13 cellular contexts compared by ENCODE assay signal in the genomic region with DNA sequence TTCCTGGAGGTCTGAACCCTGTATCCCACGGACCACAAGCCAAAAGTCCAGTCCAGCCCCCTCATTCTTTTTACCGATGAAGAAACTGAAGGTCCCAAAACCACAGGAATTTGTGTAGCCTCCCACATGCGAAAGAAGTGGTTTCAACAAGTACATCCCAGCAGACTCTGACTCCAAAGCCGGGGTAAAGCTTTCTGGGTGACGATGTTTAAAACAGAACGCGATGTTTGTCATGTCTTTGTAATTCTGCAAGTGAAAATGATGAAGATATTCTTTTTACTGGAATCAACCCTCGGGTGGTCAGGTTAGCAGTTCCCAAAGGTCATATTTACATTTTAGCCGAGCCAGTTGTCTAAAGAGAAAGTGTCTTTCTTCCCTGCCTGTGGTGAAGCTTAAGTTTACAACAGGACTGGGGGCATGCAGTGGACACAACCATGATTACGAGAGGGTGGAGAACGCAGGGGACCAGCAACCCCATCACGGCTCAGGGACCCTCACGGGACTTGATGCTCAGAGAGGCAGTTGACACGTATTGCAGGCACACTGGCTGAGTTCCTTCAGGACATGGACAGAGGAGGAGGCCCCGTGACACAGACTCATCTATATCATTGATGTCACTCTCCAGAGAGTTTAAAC. TPM values are rescaled to one million over a fixed set of nuclear protein-coding genes. Genes with fewer than 3 reads are reported as not detected.
DNase-seq lines count a peak whose midpoint lies in the region; ATAC-seq and FAIRE-seq lines count a peak whose summit lies in the region.
"Had no signal": no experiment of that assay in that cellular context is flagged by ENCODE, and none has a peak within 500 bp of the region (broad histone marks: within the 10 kb centered on the region; RNA-seq: fewer than 3 reads in every experiment).

No MANE protein-coding gene starts in this region.

- H4K20me1 ChIP-seq in BLaER1 treated with 17β-estradiol and CSF1 and Interleukin-3, amounts not matched to agents 10 nM and 100 nM: no peaks in the 10 kb centered on the region

- no peaks in the 10 kb centered on the region for H3K36me3 ChIP-seq in BLaER1 treated with 17β-estradiol and CSF1 and Interleukin-3, amounts not matched to agents 10 nM and 100 nM
- no peaks in the 10 kb centered on the region for H3K36me3 ChIP-seq in SJSA1
- no peaks in the 10 kb centered on the region for H3K36me3 ChIP-seq in CD8-positive, alpha-beta memory T cell (ENCODE audit: insufficient read depth, low read length)

- no peak for DNase-seq in GM19239 (ENCODE audit: insufficient read length, low spot score)
- peak in 1 of 2 experiments; percentile 60 for DNase-seq in SJSA1 (ENCODE audit: low read depth in 1 of 2, low spot score in 2 of 2)
- DNase-seq in glomerular visceral epithelial cell (ENCODE audit: extremely low spot score): peak; percentile 28
- no peak for DNase-seq in CD8-positive, alpha-beta memory T cell
- no peak for DNase-seq in SW 1271 (lab: John Stamatoyannopoulos, UW)
- DNase-seq in NCI-H1105 (lab: John Stamatoyannopoulos, UW): no peak
- DNase-seq: cerebellar nuclear complex, DND-41, hypothalamus, nephron progenitor cell had no signal

- H3K27me3 ChIP-seq in BLaER1 treated with 17β-estradiol and CSF1 and Interleukin-3, amounts not matched to agents 10 nM and 100 nM: peaks cover 0 to 54% (median 0%) of the 10 kb centered on the region in 11 experiments; a peak in 4 of 22 replicates
- H3K27me3 ChIP-seq in SJSA1 (replicated peaks): no peaks in the 10 kb centered on the region; the same call in 1 of the 2 replicates
- no peaks in the 10 kb centered on the region for H3K27me3 ChIP-seq in CD8-positive, alpha-beta memory T cell (ENCODE audit: insufficient read depth, low read length, poor library complexity, severe bottlenecking)

- POLR2A ChIA-PET in CD8-positive, alpha-beta memory T cell (lab: Charles Lee): no interaction called here

- no peak for ATAC-seq in GM18511 (IDR thresholded peaks at IDR 0.05; ENCODE audit: unreplicated experiment)

- H3K27me3 Mint-ChIP-seq in CD8-positive, alpha-beta memory T cell: peaks cover 12 to 22% of the 10 kb centered on the region in 2 donors

- H3K27ac ChIP-seq in BLaER1 treated with 17β-estradiol and CSF1 and Interleukin-3, amounts not matched to agents 10 nM and 100 nM: peak overlapping the region; percentile 40 to 95 (median 86); a peak in 21 of 22 replicates
- no peak overlapping the region for H3K27ac ChIP-seq in SJSA1
- no peak overlapping the region for H3K27ac ChIP-seq in CD8-positive, alpha-beta memory T cell (ENCODE audit: low read depth, low read length)

- peak overlapping the region in 10 of 11 experiments; percentile 7 to 80 (median 70); a peak in 21 of 22 replicates for H3K9ac ChIP-seq in BLaER1 treated with 17β-estradiol and CSF1 and Interleukin-3, amounts not matched to agents 10 nM and 100 nM

- peaks cover 4 to 6% (median 4%) of the 10 kb centered on the region in 3 donors for H3K4me1 Mint-ChIP-seq in CD8-positive, alpha-beta memory T cell

- peak overlapping the region in 4 of 10 experiments; percentile 9 to 29 (median 23); a peak in 5 of 20 replicates for H3K4me3 ChIP-seq in BLaER1 treated with 17β-estradiol and CSF1 and Interleukin-3, amounts not matched to agents 10 nM and 100 nM
- H3K4me3 ChIP-seq in SJSA1: peak overlapping the region; percentile 25
- no peak overlapping the region for H3K4me3 ChIP-seq in CD8-positive, alpha-beta memory T cell (ENCODE audit: low read length)

- FAIRE-seq in GM19239 (lab: Jason Lieb, UNC): peak; percentile 70
- FAIRE-seq: TTC549 had no signal

- peak overlapping the region; percentile 68 to 94 (median 83) for H3K4me2 ChIP-seq in BLaER1 treated with 17β-estradiol and CSF1 and Interleukin-3, amounts not matched to agents 10 nM and 100 nM

- no peaks in the 10 kb centered on the region for H3K9me3 ChIP-seq in BLaER1 treated with 17β-estradiol and CSF1 and Interleukin-3, amounts not matched to agents 10 nM and 100 nM (replicated peaks in 1 of 11)
- H3K9me3 ChIP-seq in SJSA1 (replicated peaks): no peaks in the 10 kb centered on the region
- no peaks in the 10 kb centered on the region for H3K9me3 ChIP-seq in CD8-positive, alpha-beta memory T cell (ENCODE audit: low read length)

- H3K4me3 Mint-ChIP-seq in CD8-positive, alpha-beta memory T cell: peak overlapping the region in 2 of 7 donors; percentile 30 to 38
- H3K4me3 Mint-ChIP-seq: nephron progenitor cell had no signal

- H3K4me1 ChIP-seq in BLaER1 treated with 17β-estradiol and CSF1 and Interleukin-3, amounts not matched to agents 10 nM and 100 nM: peaks cover 45 to 71% (median 54%) of the 10 kb centered on the region in 10 experiments
- H3K4me1 ChIP-seq in SJSA1 (replicated peaks): peaks cover 7% of the 10 kb centered on the region
- H3K4me1 ChIP-seq in CD8-positive, alpha-beta memory T cell (ENCODE audit: insufficient read depth, low read length): no peaks in the 10 kb centered on the region

- CTCF ChIA-PET in CD8-positive, alpha-beta memory T cell (lab: Charles Lee): no interaction called here

- peaks cover 0 to 2% (median 0%) of the 10 kb centered on the region in 3 donors for H3K36me3 Mint-ChIP-seq in CD8-positive, alpha-beta memory T cell

- H3K27ac Mint-ChIP-seq in CD8-positive, alpha-beta memory T cell: no peak overlapping the region
- H3K27ac Mint-ChIP-seq: nephron progenitor cell had no signal

- no peaks in the 10 kb centered on the region for H3K9me3 Mint-ChIP-seq in CD8-positive, alpha-beta memory T cell
- H3K9me3 Mint-ChIP-seq: nephron progenitor cell had no signal

RNA-seq across cellular contexts. Expression of gene TMEM131, which starts 17.8 kb away (rescaled TPM):
- 9.8 and 18.7 TPM in 2 replicates for total RNA-seq in SJSA1 (2014; rRNA removed; shearing (Covaris generic))
- 10 to 100 TPM; 34.7 to 35.4 TPM for total RNA-seq in CD8-positive, alpha-beta memory T cell
- 14.4 TPM for polyA plus RNA-seq in CD8-positive, alpha-beta memory T cell

Comparison
In these comparisons a context has a peak if more than half of its experiments do, and no peak if none do; other contexts are left out.
1. H3K27ac ChIP-seq: peak in BLaER1 treated with 17β-estradiol and CSF1 and Interleukin-3, amounts not matched to agents 10 nM and 100 nM (11 of 11); none in SJSA1 (single experiment) and CD8-positive, alpha-beta memory T cell (single experiment).